Comparison of ENCODE assay signal across 13 cellular contexts in the genomic region with DNA sequence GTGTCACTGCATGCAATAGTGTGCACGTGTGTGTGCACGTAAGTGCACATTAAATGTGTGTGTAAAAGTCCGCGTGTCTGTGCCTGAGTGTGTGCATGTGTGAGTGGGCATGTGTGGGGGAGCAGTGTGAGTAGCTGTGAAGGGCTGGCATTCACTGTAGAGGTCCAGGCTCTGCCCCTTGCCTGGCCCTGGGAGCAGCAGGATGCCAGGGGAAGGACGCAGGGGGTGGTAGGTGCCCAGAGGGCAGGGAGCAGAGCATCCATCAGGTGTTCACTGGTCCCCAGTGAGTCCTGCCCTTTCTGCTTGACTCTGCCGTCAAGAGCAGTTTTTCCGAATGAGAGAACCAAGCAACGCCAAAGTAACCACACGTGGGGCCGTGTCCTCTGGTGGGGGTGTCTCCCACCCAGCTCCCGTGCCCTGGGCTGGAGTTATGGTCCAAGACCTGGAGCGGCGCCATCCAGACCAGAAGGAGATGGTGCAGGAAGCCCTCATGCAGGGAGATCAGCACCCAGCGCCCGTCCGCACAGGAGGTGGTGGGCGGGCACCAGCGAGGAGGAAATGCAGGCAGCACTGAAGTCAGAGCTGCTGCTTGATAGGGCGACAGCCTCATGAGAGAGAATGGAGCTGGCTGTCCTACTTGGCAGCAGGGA.
DNase-seq lines count a peak whose midpoint lies in the region; ATAC-seq and TF ChIP-seq lines count a peak whose summit lies in the region.
"Had no signal": no experiment of that assay in that cellular context is flagged by ENCODE, and none has a peak within 500 bp of the region (broad histone marks: within the 10 kb centered on the region; RNA-seq: fewer than 3 reads in every experiment).

No MANE protein-coding gene starts in this region.

- no peaks in the 10 kb centered on the region for H3K27me3 ChIP-seq in neural progenitor cell
- H3K27me3 ChIP-seq in stomach, result peaks cover 0 to 24% (median 0%) of the 10 kb centered on the region in 3 donors

- no peaks in the 10 kb centered on the region for H3K27me3 Mint-ChIP-seq in activated naive CD4-positive, alpha-beta T cell treated with anti-CD3 and anti-CD28 coated beads for 36 hours (ENCODE audit: low read depth)
- H3K27me3 Mint-ChIP-seq in neural progenitor cell (ENCODE audit: insufficient read depth, low read depth), result peaks cover 11% of the 10 kb centered on the region

- CTCF ChIA-PET in activated naive CD4-positive, alpha-beta T cell treated with anti-CD3 and anti-CD28 coated beads for 36 hours (lab: Charles Lee), result interaction anchor here (0.6 kb wide), 1 partner anchor 10 kb away, joined by 3 read pairs; no protein-coding TSS in a partner anchor

- H3K9me3 ChIP-seq in neural progenitor cell (ENCODE audit: low read depth) (no peaks in the 10 kb centered on the region), stomach (no peaks in the 10 kb centered on the region)
- H3K9me3 ChIP-seq: esophagus squamous epithelium, prostate gland had no signal

- H3K9me3 Mint-ChIP-seq in activated naive CD4-positive, alpha-beta T cell treated with anti-CD3 and anti-CD28 coated beads for 36 hours, result no peaks in the 10 kb centered on the region
- H3K9me3 Mint-ChIP-seq in neural progenitor cell, result no peaks in the 10 kb centered on the region
- H3K9me3 Mint-ChIP-seq: dendritic cell treated with granulocyte-macrophage colony-stimulating factor and Interleukin-4, amounts not matched to agents 40 ng/mL and 50 ng/mL, for 4 days had no signal

- 78 to 87% (median 80%) methylated on average over 19 of the region's 19 CpGs for WGBS in stomach, 5 donors

- TF ChIP-seq EP300 in stomach (IDR thresholded peaks at IDR 0.05), result no peak

- H3K4me3 ChIP-seq in neural progenitor cell (no peak overlapping the region), stomach (no peak overlapping the region)
- H3K4me3 ChIP-seq: esophagus squamous epithelium, prostate gland had no signal

- H3K36me3 Mint-ChIP-seq in activated naive CD4-positive, alpha-beta T cell treated with anti-CD3 and anti-CD28 coated beads for 36 hours (ENCODE audit: low read depth), result no peaks in the 10 kb centered on the region
- H3K36me3 Mint-ChIP-seq in neural progenitor cell, result no peaks in the 10 kb centered on the region

- TF ChIP-seq CTCF in neural progenitor cell (IDR thresholded peaks at IDR 0.05), result no peak
- TF ChIP-seq CTCF in stomach (IDR thresholded peaks at IDR 0.05), result no peak

- peak; percentile 29 for DNase-seq in activated T-cell treated with anti-CD3 and anti-CD28 coated beads for 1 hour (ENCODE audit: low read depth)
- no peak for DNase-seq in activated T-cell treated with anti-CD3 and anti-CD28 coated beads for 4 hours
- peak; percentile 61 for DNase-seq in activated naive CD4-positive, alpha-beta T cell treated with anti-CD3 and anti-CD28 coated beads for 36 hours
- no peak for DNase-seq in neural progenitor cell (ENCODE audit: low spot score)
- DNase-seq in stomach, result peak; percentile 23
- no peak for DNase-seq in NCI-H2171 treated with DMSO at 0.1 percent for 48 hours (lab: John Stamatoyannopoulos, UW)
- no peak for DNase-seq in inferior parietal cortex (ENCODE audit: extremely low spot score)
- DNase-seq: Calu3; esophagus squamous epithelium; NK-92 treated with Interleukin-12 subunit alpha and Interleukin-12 subunit beta, amount 100 ng/mL, for 24 hours had no signal

- H3K4me1 Mint-ChIP-seq in activated naive CD4-positive, alpha-beta T cell treated with anti-CD3 and anti-CD28 coated beads for 36 hours (ENCODE audit: low read depth), result peaks cover 32% of the 10 kb centered on the region
- peaks cover 15% of the 10 kb centered on the region for H3K4me1 Mint-ChIP-seq in neural progenitor cell

- no peak overlapping the region for H3K27ac Mint-ChIP-seq in activated naive CD4-positive, alpha-beta T cell treated with anti-CD3 and anti-CD28 coated beads for 36 hours
- peak overlapping the region; percentile 21 for H3K27ac Mint-ChIP-seq in neural progenitor cell
- H3K27ac Mint-ChIP-seq: dendritic cell treated with granulocyte-macrophage colony-stimulating factor and Interleukin-4, amounts not matched to agents 40 ng/mL and 50 ng/mL, for 4 days had no signal

- H3K4me1 ChIP-seq in neural progenitor cell, result peaks cover 5% of the 10 kb centered on the region
- H3K4me1 ChIP-seq in stomach, result no peaks in the 10 kb centered on the region
- H3K4me1 ChIP-seq: esophagus squamous epithelium, prostate gland had no signal

- peak overlapping the region; percentile 32 for H3K4me3 Mint-ChIP-seq in activated naive CD4-positive, alpha-beta T cell treated with anti-CD3 and anti-CD28 coated beads for 36 hours
- H3K4me3 Mint-ChIP-seq in neural progenitor cell, result peak overlapping the region; percentile 57
- H3K4me3 Mint-ChIP-seq: dendritic cell treated with granulocyte-macrophage colony-stimulating factor and Interleukin-4, amounts not matched to agents 40 ng/mL and 50 ng/mL, for 4 days had no signal

- no peak for ATAC-seq in GM19023 (IDR thresholded peaks at IDR 0.05; ENCODE audit: unreplicated experiment)

- no peaks in the 10 kb centered on the region for H3F3A ChIP-seq in neural progenitor cell (ENCODE audit: low read depth)

- intact Hi-C loops in activated naive CD4-positive, alpha-beta T cell treated with anti-CD3 and anti-CD28 coated beads for 36 hours (cut with micrococcal nuclease), result loop anchor here (10.0 kb wide), 1 partner anchor 324 kb away; no protein-coding TSS in a partner anchor
- intact Hi-C loops in stomach (cut with DNase I; ENCODE audit: low total_unique reads), result no loop called here

- no peaks in the 10 kb centered on the region for H3K79me2 ChIP-seq in neural progenitor cell (ENCODE audit: low read depth)

- H4K20me1 ChIP-seq in neural progenitor cell (ENCODE audit: low read depth), result no peaks in the 10 kb centered on the region

- H2AFZ ChIP-seq in neural progenitor cell (replicated peaks), result no peak overlapping the region

- no peak overlapping the region for H3K4me2 ChIP-seq in neural progenitor cell

- no peak for TF ChIP-seq POLR2A in stomach (IDR thresholded peaks at IDR 0.05)

- no peak overlapping the region for H3K9ac ChIP-seq in neural progenitor cell

- H3K36me3 ChIP-seq in neural progenitor cell, result no peaks in the 10 kb centered on the region
- H3K36me3 ChIP-seq in stomach, result no peaks in the 10 kb centered on the region
- H3K36me3 ChIP-seq: esophagus squamous epithelium, prostate gland had no signal

- no peak overlapping the region for H3K27ac ChIP-seq in neural progenitor cell
- no peak overlapping the region for H3K27ac ChIP-seq in stomach
- H3K27ac ChIP-seq: esophagus squamous epithelium, prostate gland had no signal

Comparison
In these comparisons a context has a peak if more than half of its experiments do, and no peak if none do; other contexts are left out.
1. DNase-seq: peak in activated T-cell treated with anti-CD3 and anti-CD28 coated beads for 1 hour (single experiment), activated naive CD4-positive, alpha-beta T cell treated with anti-CD3 and anti-CD28 coated beads for 36 hours (single experiment) and stomach (single experiment); none in activated T-cell treated with anti-CD3 and anti-CD28 coated beads for 4 hours (single experiment), neural progenitor cell (single experiment), NCI-H2171 treated with DMSO at 0.1 percent for 48 hours (single experiment) and inferior parietal cortex (single experiment).